In the genomic region with DNA sequence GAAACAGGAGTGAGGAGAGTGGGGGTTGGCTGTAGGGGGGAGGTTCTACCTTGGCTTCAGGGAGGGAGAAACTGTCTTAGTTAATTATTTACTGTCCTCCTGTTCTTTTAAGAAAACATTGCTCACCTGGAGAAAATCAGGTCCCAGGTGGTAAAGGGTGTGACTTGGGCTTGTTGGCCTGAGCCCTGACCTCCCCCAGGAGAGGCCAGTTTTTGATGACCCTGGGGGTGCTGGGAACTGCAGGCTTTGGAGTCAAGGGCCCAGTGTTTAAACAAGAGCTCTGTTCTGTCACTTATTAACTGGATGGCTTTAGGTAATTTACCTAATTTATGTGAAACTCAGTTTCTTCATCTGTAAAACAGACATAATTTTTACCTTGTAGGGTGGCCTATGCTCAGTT, we compare ENCODE assay signal across 16 cellular contexts. TPM values are rescaled to one million over a fixed set of nuclear protein-coding genes. Genes with fewer than 3 reads are reported as not detected.
"Had no signal": no experiment of that assay in that cellular context is flagged by ENCODE, and none has a peak within 500 bp of the region (broad histone marks: within the 10 kb centered on the region; RNA-seq: fewer than 3 reads in every experiment).

No MANE protein-coding gene starts in this region.

RNA-seq across cellular contexts. Expression of a gene that starts 34.4 kb away (rescaled TPM):
- total RNA-seq: activated CD4-positive, alpha-beta T cell treated with anti-CD3 and anti-CD28 coated beads, Interleukin-2, amount 10 ng/mL, durations not matched to agents 24 days and 14 days; activated T-helper 1 cell treated with anti-CD3 and anti-CD28 coated beads, Interleukin-12 subunit alpha, Interleukin-12 subunit beta, Interleukin-2, Interleukin-4 antibody, amounts not matched to agents 30 ng/mL and 10 ng/mL and 1 ng/mL, durations not matched to agents 14 hours and 24 hours and 36 hours; astrocyte; bronchial epithelial cell; cardiac muscle cell had no signal
- polyA plus RNA-seq: cardiac muscle cell had no signal

RNA-seq across cellular contexts. Expression of a gene that starts 55.2 kb away (rescaled TPM):
- total RNA-seq: activated B cell treated with CpG ODN at 0.5 μM for 24 hours; activated CD4-positive, alpha-beta memory T cell treated with anti-CD3 and anti-CD28 coated beads for 36 hours; activated CD4-positive, alpha-beta T cell treated with anti-CD3 and anti-CD28 coated beads, Interleukin-2, amount 10 ng/mL, durations not matched to agents 24 days and 14 days; activated CD8-positive, alpha-beta memory T cell treated with anti-CD3 and anti-CD28 coated beads for 36 hours; activated CD8-positive, alpha-beta T cell treated with anti-CD3 and anti-CD28 coated beads for 36 hours; activated naive CD4-positive, alpha-beta T cell treated with anti-CD3 and anti-CD28 coated beads for 36 hours; activated naive CD4-positive, alpha-beta T cell treated with anti-CD3 and anti-CD28 coated beads, Interleukin-2, amount 50 U/mL, for 72 hours; activated naive CD8-positive, alpha-beta T cell treated with anti-CD3 and anti-CD28 coated beads for 36 hours; activated T-cell treated with anti-CD3 and anti-CD28 coated beads, Interleukin-2, amount 50 U/mL, for 4 hours; activated T-cell treated with anti-CD3 and anti-CD28 coated beads, Interleukin-2, amount 50 U/mL, for 72 hours; activated T-helper 1 cell treated with anti-CD3 and anti-CD28 coated beads, Interleukin-12 subunit alpha, Interleukin-12 subunit beta, Interleukin-2, Interleukin-4 antibody, amounts not matched to agents 30 ng/mL and 10 ng/mL and 1 ng/mL, durations not matched to agents 14 hours and 24 hours and 36 hours; activated T-helper 17 cell treated with anti-CD3 and anti-CD28 coated beads, Interleukin-2, amount 50 U/mL, for 72 hours; astrocyte; bronchial epithelial cell; cardiac muscle cell had no signal
- polyA plus RNA-seq: aorta, cardiac muscle cell had no signal

RNA-seq across cellular contexts. Expression of a gene that starts 59.8 kb away (rescaled TPM):
- total RNA-seq: activated B cell treated with CpG ODN at 0.5 μM for 24 hours; activated CD4-positive, alpha-beta memory T cell treated with anti-CD3 and anti-CD28 coated beads for 36 hours; activated CD4-positive, alpha-beta T cell treated with anti-CD3 and anti-CD28 coated beads, Interleukin-2, amount 10 ng/mL, durations not matched to agents 24 days and 14 days; activated CD8-positive, alpha-beta memory T cell treated with anti-CD3 and anti-CD28 coated beads for 36 hours; activated CD8-positive, alpha-beta T cell treated with anti-CD3 and anti-CD28 coated beads for 36 hours; activated naive CD4-positive, alpha-beta T cell treated with anti-CD3 and anti-CD28 coated beads for 36 hours; activated naive CD4-positive, alpha-beta T cell treated with anti-CD3 and anti-CD28 coated beads, Interleukin-2, amount 50 U/mL, for 72 hours; activated naive CD8-positive, alpha-beta T cell treated with anti-CD3 and anti-CD28 coated beads for 36 hours; activated T-cell treated with anti-CD3 and anti-CD28 coated beads, Interleukin-2, amount 50 U/mL, for 4 hours; activated T-cell treated with anti-CD3 and anti-CD28 coated beads, Interleukin-2, amount 50 U/mL, for 72 hours; activated T-helper 1 cell treated with anti-CD3 and anti-CD28 coated beads, Interleukin-12 subunit alpha, Interleukin-12 subunit beta, Interleukin-2, Interleukin-4 antibody, amounts not matched to agents 30 ng/mL and 10 ng/mL and 1 ng/mL, durations not matched to agents 14 hours and 24 hours and 36 hours; activated T-helper 17 cell treated with anti-CD3 and anti-CD28 coated beads, Interleukin-2, amount 50 U/mL, for 72 hours; astrocyte; bronchial epithelial cell; cardiac muscle cell had no signal
- polyA plus RNA-seq: cardiac muscle cell had no signal
